Comparison of ENCODE assay signal across 37 cellular contexts in the genomic region with DNA sequence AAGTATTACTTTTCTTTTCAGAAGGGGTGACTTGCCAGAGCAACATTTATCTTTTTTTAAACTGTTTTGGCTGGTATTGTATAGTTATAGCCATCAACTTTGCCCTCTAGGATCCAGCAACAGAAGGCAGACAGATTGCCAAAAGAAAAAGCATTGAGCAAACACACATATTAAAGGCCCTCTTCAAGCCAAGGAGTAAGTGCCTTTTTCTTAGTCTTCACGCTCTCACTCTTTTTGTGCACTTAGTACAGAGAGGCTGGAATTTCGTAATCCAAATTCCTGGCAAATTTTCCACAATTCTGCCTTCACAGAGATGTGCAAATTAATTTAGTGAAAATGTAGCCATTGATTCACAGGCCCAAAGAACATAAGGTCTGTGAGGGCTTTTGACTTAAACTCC.
"Had no signal": no experiment of that assay in that cellular context is flagged by ENCODE, and none has a peak within 500 bp of the region (broad histone marks: within the 10 kb centered on the region; RNA-seq: fewer than 3 reads in every experiment).

No MANE protein-coding gene starts in this region.

- DNase-seq: activated B cell treated with CpG ODN at 0.5 μM for 24 hours; activated CD4-positive, alpha-beta memory T cell treated with anti-CD3 and anti-CD28 coated beads for 36 hours; activated CD4-positive, alpha-beta T cell treated with anti-CD3 and anti-CD28 coated beads for 4 hours; activated CD4-positive, alpha-beta T cell treated with anti-CD3 and anti-CD28 coated beads, Interleukin-2, amount 10 ng/mL, durations not matched to agents 24 days and 14 days; activated CD4-positive, alpha-beta T cell treated with anti-CD3 and anti-CD28 coated beads, Interleukin-2, amount 50 U/mL, for 1 hour; activated CD4-positive, alpha-beta T cell treated with anti-CD3 and anti-CD28 coated beads, Interleukin-2, amount 50 U/mL, for 4 hours; activated CD4-positive, CD25-positive, alpha-beta regulatory T cell treated with anti-CD3 and anti-CD28 coated beads, Interleukin-2, amount 50 U/mL, for 72 hours; activated CD8-positive, alpha-beta memory T cell treated with anti-CD3 and anti-CD28 coated beads, Interleukin-2, amount 50 U/mL, for 4 hours; activated CD8-positive, alpha-beta T cell treated with anti-CD3 and anti-CD28 coated beads for 36 hours; activated effector memory CD4-positive, alpha-beta T cell treated with anti-CD3 and anti-CD28 coated beads, Interleukin-2, amount 50 U/mL, for 16 hours; activated gamma-delta T cell treated with Interleukin-2 at 50 U/mL for 16 hours; activated naive CD4-positive, alpha-beta T cell; activated naive CD4-positive, alpha-beta T cell treated with anti-CD3 and anti-CD28 coated beads, Interleukin-2, amount 10 ng/mL, durations not matched to agents 7 days and 5 days; activated naive CD8-positive, alpha-beta T cell treated with anti-CD3 and anti-CD28 coated beads, Interleukin-2, amount 10 ng/mL, durations not matched to agents 7 days and 5 days; activated naive CD8-positive, alpha-beta T cell treated with anti-CD3 and anti-CD28 coated beads, Interleukin-2, amount 50 U/mL, for 24 hours; activated T-cell treated with anti-CD3 and anti-CD28 coated beads for 4 hours; activated T-cell treated with anti-CD3 and anti-CD28 coated beads, Interleukin-2, amount 50 U/mL, for 1 hour; activated T-cell treated with anti-CD3 and anti-CD28 coated beads, Interleukin-2, amount 50 U/mL, for 4 hours; activated T-cell treated with anti-CD3 and anti-CD28 coated beads, Interleukin-2, amount 50 U/mL, for 72 hours; amygdala; anterior cingulate cortex; body of pancreas; brain microvascular endothelial cell; central memory CD4-positive, alpha-beta T cell; T-helper 1 cell; T-helper 2 cell; T-helper 9 cell had no signal

- H3K4me1 Mint-ChIP-seq: activated B cell treated with CpG ODN at 0.5 μM for 24 hours; activated CD4-positive, alpha-beta T cell treated with anti-CD3 and anti-CD28 coated beads, Interleukin-2, amount 10 ng/mL, durations not matched to agents 24 days and 14 days; activated naive CD4-positive, alpha-beta T cell treated with anti-CD3 and anti-CD28 coated beads, Interleukin-2, amount 10 ng/mL, durations not matched to agents 7 days and 5 days; activated naive CD4-positive, alpha-beta T cell treated with anti-CD3 and anti-CD28 coated beads, Interleukin-2, amount 50 U/mL, for 24 hours; activated naive CD8-positive, alpha-beta T cell treated with anti-CD3 and anti-CD28 coated beads, Interleukin-2, amount 10 ng/mL, durations not matched to agents 7 days and 5 days; activated naive CD8-positive, alpha-beta T cell treated with anti-CD3 and anti-CD28 coated beads, Interleukin-2, amount 50 U/mL, for 24 hours; activated T-helper 17 cell treated with anti-CD3 and anti-CD28 coated beads, Interleukin-2, amount 50 U/mL, for 72 hours had no signal

- H3K36me3 Mint-ChIP-seq: activated CD4-positive, alpha-beta memory T cell treated with anti-CD3 and anti-CD28 coated beads for 36 hours; activated naive CD4-positive, alpha-beta T cell treated with anti-CD3 and anti-CD28 coated beads, Interleukin-2, amount 10 ng/mL, durations not matched to agents 7 days and 5 days; activated naive CD4-positive, alpha-beta T cell treated with anti-CD3 and anti-CD28 coated beads, Interleukin-2, amount 50 U/mL, for 24 hours; activated naive CD8-positive, alpha-beta T cell; activated naive CD8-positive, alpha-beta T cell treated with anti-CD3 and anti-CD28 coated beads, Interleukin-2, amount 10 ng/mL, durations not matched to agents 7 days and 5 days had no signal

- H3K4me3 ChIP-seq: ascending aorta, body of pancreas, breast epithelium had no signal

- ATAC-seq: activated CD8-positive, alpha-beta T cell treated with anti-CD3 and anti-CD28 coated beads for 36 hours; activated naive CD8-positive, alpha-beta T cell treated with anti-CD3 and anti-CD28 coated beads, Interleukin-2, amount 50 U/mL, for 24 hours; activated T-cell treated with anti-CD3 and anti-CD28 coated beads, Interleukin-2, amount 50 U/mL, for 4 hours; activated T-cell treated with anti-CD3 and anti-CD28 coated beads, Interleukin-2, amount 50 U/mL, for 72 hours; activated T-helper 17 cell treated with anti-CD3 and anti-CD28 coated beads, Interleukin-2, amount 50 U/mL, for 72 hours; body of pancreas had no signal

- H3K4me3 Mint-ChIP-seq: activated B cell treated with CpG ODN at 0.5 μM for 24 hours; activated CD4-positive, alpha-beta memory T cell treated with anti-CD3 and anti-CD28 coated beads for 36 hours; activated CD4-positive, alpha-beta T cell treated with anti-CD3 and anti-CD28 coated beads, Interleukin-2, amount 10 ng/mL, durations not matched to agents 24 days and 14 days; activated CD8-positive, alpha-beta T cell treated with anti-CD3 and anti-CD28 coated beads for 36 hours; activated naive CD4-positive, alpha-beta T cell treated with anti-CD3 and anti-CD28 coated beads, Interleukin-2, amount 10 ng/mL, durations not matched to agents 7 days and 5 days; activated naive CD4-positive, alpha-beta T cell treated with anti-CD3 and anti-CD28 coated beads, Interleukin-2, amount 50 U/mL, for 24 hours; activated naive CD8-positive, alpha-beta T cell; activated naive CD8-positive, alpha-beta T cell treated with anti-CD3 and anti-CD28 coated beads, Interleukin-2, amount 10 ng/mL, durations not matched to agents 7 days and 5 days; activated naive CD8-positive, alpha-beta T cell treated with anti-CD3 and anti-CD28 coated beads, Interleukin-2, amount 50 U/mL, for 24 hours; activated T-cell treated with anti-CD3 and anti-CD28 coated beads, Interleukin-2, amount 50 U/mL, for 4 hours; activated T-cell treated with anti-CD3 and anti-CD28 coated beads, Interleukin-2, amount 50 U/mL, for 72 hours; activated T-helper 1 cell treated with anti-CD3 and anti-CD28 coated beads, Interleukin-12 subunit alpha, Interleukin-12 subunit beta, Interleukin-2, Interleukin-4 antibody, amounts not matched to agents 30 ng/mL and 10 ng/mL and 1 ng/mL, durations not matched to agents 14 hours and 24 hours and 36 hours; activated T-helper 17 cell treated with anti-CD3 and anti-CD28 coated beads, Interleukin-2, amount 50 U/mL, for 72 hours; T-helper 1 cell treated with Interleukin-12 subunit alpha and Interleukin-12 subunit beta and Interleukin-4 antibody, amounts not matched to agents 30 μg/mL and 1 μg/mL, for 36 hours; T-helper 2 cell treated with Interferon-gamma antibody and Interleukin-4, amounts not matched to agents 5 μg/mL and 100 μg/mL, for 36 hours had no signal

- H3K9me3 ChIP-seq: ascending aorta, body of pancreas, breast epithelium had no signal

- H3K4me1 ChIP-seq: ascending aorta, body of pancreas, breast epithelium had no signal

- H3K27me3 ChIP-seq: ascending aorta, body of pancreas, brain microvascular endothelial cell had no signal

- H3K27ac Mint-ChIP-seq: activated B cell treated with CpG ODN at 0.5 μM for 24 hours; activated CD4-positive, alpha-beta memory T cell treated with anti-CD3 and anti-CD28 coated beads for 36 hours; activated CD4-positive, alpha-beta T cell treated with anti-CD3 and anti-CD28 coated beads, Interleukin-2, amount 10 ng/mL, durations not matched to agents 24 days and 14 days; activated CD8-positive, alpha-beta T cell treated with anti-CD3 and anti-CD28 coated beads for 36 hours; activated naive CD4-positive, alpha-beta T cell treated with anti-CD3 and anti-CD28 coated beads, Interleukin-2, amount 10 ng/mL, durations not matched to agents 7 days and 5 days; activated naive CD4-positive, alpha-beta T cell treated with anti-CD3 and anti-CD28 coated beads, Interleukin-2, amount 50 U/mL, for 24 hours; activated naive CD8-positive, alpha-beta T cell; activated naive CD8-positive, alpha-beta T cell treated with anti-CD3 and anti-CD28 coated beads, Interleukin-2, amount 10 ng/mL, durations not matched to agents 7 days and 5 days; activated naive CD8-positive, alpha-beta T cell treated with anti-CD3 and anti-CD28 coated beads, Interleukin-2, amount 50 U/mL, for 24 hours; activated T-cell treated with anti-CD3 and anti-CD28 coated beads, Interleukin-2, amount 50 U/mL, for 72 hours; activated T-helper 1 cell treated with anti-CD3 and anti-CD28 coated beads, Interleukin-12 subunit alpha, Interleukin-12 subunit beta, Interleukin-2, Interleukin-4 antibody, amounts not matched to agents 30 ng/mL and 10 ng/mL and 1 ng/mL, durations not matched to agents 14 hours and 24 hours and 36 hours; activated T-helper 17 cell treated with anti-CD3 and anti-CD28 coated beads, Interleukin-2, amount 50 U/mL, for 72 hours; T-helper 1 cell treated with Interleukin-12 subunit alpha and Interleukin-12 subunit beta and Interleukin-4 antibody, amounts not matched to agents 30 μg/mL and 1 μg/mL, for 36 hours; T-helper 2 cell treated with Interferon-gamma antibody and Interleukin-4, amounts not matched to agents 5 μg/mL and 100 μg/mL, for 36 hours had no signal

- FAIRE-seq: TTC549 had no signal

- H3K36me3 ChIP-seq: ascending aorta, brain microvascular endothelial cell, breast epithelium had no signal

- H3K27me3 Mint-ChIP-seq: activated B cell treated with CpG ODN at 0.5 μM for 24 hours; activated CD4-positive, alpha-beta memory T cell treated with anti-CD3 and anti-CD28 coated beads for 36 hours; activated CD4-positive, alpha-beta T cell treated with anti-CD3 and anti-CD28 coated beads, Interleukin-2, amount 10 ng/mL, durations not matched to agents 24 days and 14 days; activated CD8-positive, alpha-beta T cell treated with anti-CD3 and anti-CD28 coated beads for 36 hours; activated naive CD4-positive, alpha-beta T cell treated with anti-CD3 and anti-CD28 coated beads, Interleukin-2, amount 10 ng/mL, durations not matched to agents 7 days and 5 days; activated naive CD4-positive, alpha-beta T cell treated with anti-CD3 and anti-CD28 coated beads, Interleukin-2, amount 50 U/mL, for 24 hours; activated naive CD8-positive, alpha-beta T cell; activated naive CD8-positive, alpha-beta T cell treated with anti-CD3 and anti-CD28 coated beads, Interleukin-2, amount 10 ng/mL, durations not matched to agents 7 days and 5 days; activated naive CD8-positive, alpha-beta T cell treated with anti-CD3 and anti-CD28 coated beads, Interleukin-2, amount 50 U/mL, for 24 hours; activated T-helper 17 cell treated with anti-CD3 and anti-CD28 coated beads, Interleukin-2, amount 50 U/mL, for 72 hours had no signal

- H3K9me3 Mint-ChIP-seq: activated B cell treated with CpG ODN at 0.5 μM for 24 hours; activated CD4-positive, alpha-beta memory T cell treated with anti-CD3 and anti-CD28 coated beads for 36 hours; activated CD4-positive, alpha-beta T cell treated with anti-CD3 and anti-CD28 coated beads, Interleukin-2, amount 10 ng/mL, durations not matched to agents 24 days and 14 days; activated CD8-positive, alpha-beta T cell treated with anti-CD3 and anti-CD28 coated beads for 36 hours; activated naive CD4-positive, alpha-beta T cell treated with anti-CD3 and anti-CD28 coated beads, Interleukin-2, amount 10 ng/mL, durations not matched to agents 7 days and 5 days; activated naive CD4-positive, alpha-beta T cell treated with anti-CD3 and anti-CD28 coated beads, Interleukin-2, amount 50 U/mL, for 24 hours; activated naive CD8-positive, alpha-beta T cell treated with anti-CD3 and anti-CD28 coated beads, Interleukin-2, amount 10 ng/mL, durations not matched to agents 7 days and 5 days; activated naive CD8-positive, alpha-beta T cell treated with anti-CD3 and anti-CD28 coated beads, Interleukin-2, amount 50 U/mL, for 24 hours; activated T-cell treated with anti-CD3 and anti-CD28 coated beads, Interleukin-2, amount 50 U/mL, for 4 hours; activated T-cell treated with anti-CD3 and anti-CD28 coated beads, Interleukin-2, amount 50 U/mL, for 72 hours; activated T-helper 1 cell treated with anti-CD3 and anti-CD28 coated beads, Interleukin-12 subunit alpha, Interleukin-12 subunit beta, Interleukin-2, Interleukin-4 antibody, amounts not matched to agents 30 ng/mL and 10 ng/mL and 1 ng/mL, durations not matched to agents 14 hours and 24 hours and 36 hours; activated T-helper 17 cell treated with anti-CD3 and anti-CD28 coated beads, Interleukin-2, amount 50 U/mL, for 72 hours; T-helper 1 cell treated with Interleukin-12 subunit alpha and Interleukin-12 subunit beta and Interleukin-4 antibody, amounts not matched to agents 30 μg/mL and 1 μg/mL, for 36 hours; T-helper 2 cell treated with Interferon-gamma antibody and Interleukin-4, amounts not matched to agents 5 μg/mL and 100 μg/mL, for 36 hours had no signal

- H3K27ac ChIP-seq: ascending aorta, body of pancreas, brain microvascular endothelial cell, breast epithelium, VCaP had no signal
